Comparison of ENCODE assay signal across 15 cellular contexts in the genomic region with DNA sequence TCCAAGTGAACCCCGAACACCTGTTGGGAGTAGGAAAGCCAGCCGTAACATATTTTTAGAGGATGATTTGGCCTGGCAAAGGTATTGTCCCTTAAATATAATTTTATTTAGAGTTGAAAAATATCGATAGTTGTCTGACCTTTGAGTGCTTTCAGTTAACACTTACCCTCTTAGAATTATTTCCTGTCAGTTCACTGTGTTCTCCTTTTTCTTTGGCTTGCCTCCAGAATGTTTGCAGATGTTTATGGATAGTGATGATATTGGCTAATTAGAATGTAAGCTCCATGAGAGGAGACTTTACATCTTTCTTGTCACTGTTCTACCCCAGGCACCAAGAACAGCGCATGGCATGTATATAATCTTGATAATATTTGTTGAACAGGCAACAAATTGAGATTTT.
"Had no signal": no experiment of that assay in that cellular context is flagged by ENCODE, and none has a peak within 500 bp of the region (broad histone marks: within the 10 kb centered on the region; RNA-seq: fewer than 3 reads in every experiment).

No MANE protein-coding gene starts in this region.

- DNase-seq: activated CD4-positive, alpha-beta T cell treated with anti-CD3 and anti-CD28 coated beads, Interleukin-2, amount 50 U/mL, for 1 hour; activated CD4-positive, CD25-positive, alpha-beta regulatory T cell; amygdala; cerebellar nuclear complex; left cardiac atrium; sigmoid colon; stimulated activated CD4-positive, alpha-beta T cell treated with anti-CD3 and anti-CD28 coated beads, Interleukin-4, amount 100 ng/mL, for 1 hour; stimulated activated CD8-positive, alpha-beta memory T cell treated with anti-CD3 and anti-CD28 coated beads, Interleukin-4, amount 100 ng/mL, for 48 hours; stimulated activated naive CD8-positive, alpha-beta T cell treated with anti-CD3 and anti-CD28 coated beads, Interleukin-15, Interleukin-2, amounts not matched to agents 100 U/mL and 50 U/mL, for 24 hours; SW 1271; T-helper 9 cell; upper lobe of left lung had no signal

- H3K4me1 Mint-ChIP-seq: brain, nephron had no signal

- H3K27ac Mint-ChIP-seq: activated naive CD4-positive, alpha-beta T cell treated with anti-CD3 and anti-CD28 coated beads, Interleukin-2, amount 50 U/mL, for 24 hours; brain; nephron had no signal

- ATAC-seq: left cardiac atrium; stimulated activated naive CD8-positive, alpha-beta T cell treated with anti-CD3 and anti-CD28 coated beads, Interleukin-15, Interleukin-2, amounts not matched to agents 100 U/mL and 50 U/mL, for 24 hours had no signal

- H3K27me3 Mint-ChIP-seq: activated naive CD4-positive, alpha-beta T cell treated with anti-CD3 and anti-CD28 coated beads, Interleukin-2, amount 50 U/mL, for 24 hours; brain had no signal

- H3K4me3 Mint-ChIP-seq: activated naive CD4-positive, alpha-beta T cell treated with anti-CD3 and anti-CD28 coated beads, Interleukin-2, amount 50 U/mL, for 24 hours; brain; nephron had no signal
